ENCODE assay signal across 20 cellular contexts in the genomic region with DNA sequence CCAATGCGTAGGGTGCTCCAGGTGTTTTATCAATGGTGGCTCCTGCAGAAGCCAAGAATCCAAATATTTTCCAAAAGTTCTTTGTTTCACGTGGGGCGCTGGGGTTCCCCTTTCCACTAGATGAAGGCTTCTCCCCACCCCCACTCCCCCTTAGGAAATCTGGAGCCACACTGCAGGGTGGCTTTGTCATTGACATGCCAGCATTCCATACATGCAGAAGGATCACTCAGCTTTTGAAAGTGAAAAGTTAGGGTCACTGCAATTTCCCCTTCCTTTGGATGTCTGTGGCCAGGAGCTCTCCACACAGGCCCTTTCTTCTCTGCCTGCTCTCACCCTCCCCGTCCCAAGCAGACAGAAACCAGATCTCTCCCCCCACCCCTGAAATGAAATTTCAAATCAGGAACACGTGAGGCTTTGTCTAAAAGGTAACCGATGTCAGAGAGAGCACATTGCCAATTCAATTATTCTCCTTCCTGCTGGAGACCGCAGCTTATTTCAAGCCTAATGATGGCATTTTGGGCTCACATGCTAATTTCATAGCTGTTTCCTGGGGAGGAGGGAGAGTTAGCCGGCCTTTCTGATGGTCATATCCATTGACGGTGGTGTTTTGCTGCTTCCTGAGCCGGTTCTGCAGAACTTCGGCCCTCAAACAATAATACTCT.
A peak's percentile ranks its signal among the peaks of the same experiment; 100 is the strongest.
DNase-seq lines count a peak whose midpoint lies in the region; ATAC-seq, FAIRE-seq and TF ChIP-seq lines count a peak whose summit lies in the region.
"Had no signal": no experiment of that assay in that cellular context is flagged by ENCODE, and none has a peak within 500 bp of the region (broad histone marks: within the 10 kb centered on the region; RNA-seq: fewer than 3 reads in every experiment).

No MANE protein-coding gene starts in this region.

- peak overlapping the region; percentile 39 for H3K18ac ChIP-seq in mesendoderm (ENCODE audit: low read length)

- H2BK5ac ChIP-seq in mesendoderm (ENCODE audit: low read length) = peak overlapping the region; percentile 36

- intact Hi-C loops in endothelial cell of umbilical vein (cut with micrococcal nuclease) = no loop called here
- intact Hi-C loops in lower lobe of right lung (cut with DNase I) = no loop called here

- no peak for TF ChIP-seq POLR2A in endothelial cell of umbilical vein (IDR thresholded peaks at IDR 0.05; ENCODE audit: low read depth, low read length)

- no CpG with 5 or more reads among the region's 11 CpGs for WGBS in mesendoderm (ENCODE audit: extremely low coverage, insufficient coverage, low lambda C conversion rate)

- peak overlapping the region; percentile 83 for H3K4ac ChIP-seq in mesendoderm (ENCODE audit: low read depth, low read length)

- no peaks in the 10 kb centered on the region for H3K79me1 ChIP-seq in mesendoderm (ENCODE audit: low read length)

- H3K79me2 ChIP-seq in endothelial cell of umbilical vein (ENCODE audit: control insufficient read depth, insufficient read depth, low read length) (no peaks in the 10 kb centered on the region), mesendoderm (ENCODE audit: control insufficient read depth, insufficient read depth, low read length) (no peaks in the 10 kb centered on the region)

- POLR2A ChIA-PET in endothelial cell of umbilical vein (lab: Charles Lee) = no interaction called here

- H2BK15ac ChIP-seq in mesendoderm (replicated peaks; ENCODE audit: low read depth) = no peak overlapping the region

- H3K4me1 ChIP-seq in BLaER1 (peaks cover 15% of the 10 kb centered on the region), HUES6 (ENCODE audit: control insufficient read depth, insufficient read depth, low read length) (peaks cover 18% of the 10 kb centered on the region), endothelial cell of umbilical vein (ENCODE audit: control insufficient read depth, extremely low read depth, insufficient read depth, low read length) (no peaks in the 10 kb centered on the region), mesendoderm (ENCODE audit: control insufficient read depth, low read depth, low read length) (peaks cover 3% of the 10 kb centered on the region), lower lobe of right lung (no peaks in the 10 kb centered on the region)
- H3K4me1 ChIP-seq: A549 had no signal

- H4K20me1 ChIP-seq in BLaER1 (no peaks in the 10 kb centered on the region), endothelial cell of umbilical vein (replicated peaks; ENCODE audit: control insufficient read depth, extremely low read depth, insufficient read depth, low read length) (no peaks in the 10 kb centered on the region)

- FAIRE-seq in endothelial cell of umbilical vein (lab: Jason Lieb, UNC) = peak; percentile 18
- FAIRE-seq: A549, GM12878, GM18507 had no signal

- H2AK5ac ChIP-seq in mesendoderm (ENCODE audit: low read length) = no peak overlapping the region

- H3K4me3 ChIP-seq in BLaER1 (no peak overlapping the region), HUES6 (ENCODE audit: low read depth, low read length) (no peak overlapping the region; the same call in 1 of the 2 replicates), endothelial cell of umbilical vein (replicated peaks in 1 of 3; ENCODE audit: insufficient read depth in 1 of 3, low read depth in 1 of 3, low read length in 3 of 3) (no peak overlapping the region), mesendoderm (ENCODE audit: low read length) (no peak overlapping the region), lower lobe of right lung (no peak overlapping the region)
- H3K4me3 ChIP-seq: A549, GM12878 had no signal

- dilution Hi-C loops in endothelial cell of umbilical vein (cut with MboI; ENCODE audit: extremely low pct_ligation_motif_present, low sequenced_read_pairs) = no loop called here

- CTCF ChIA-PET in endothelial cell of umbilical vein (lab: Charles Lee) = interaction anchor here (1.5 kb wide), 1 partner anchor 10 kb away, joined by 5 read pairs; no protein-coding TSS in a partner anchor

- H2AFZ ChIP-seq in endothelial cell of umbilical vein (ENCODE audit: low read depth, low read length) = no peak overlapping the region

- TF ChIP-seq CTCF in endothelial cell of umbilical vein (IDR thresholded peaks at IDR 0.05; ENCODE audit: extremely low read depth in 1 of 2, insufficient read depth in 1 of 2, low read depth in 1 of 2, low read length in 2 of 2) (no peak), lower lobe of right lung (IDR thresholded peaks at IDR 0.05) (no peak)

- no peak overlapping the region for H4K5ac ChIP-seq in mesendoderm (ENCODE audit: low read length)

- H3K9me3 ChIP-seq in BLaER1 = peaks cover 28% of the 10 kb centered on the region
- peaks cover 55% of the 10 kb centered on the region for H3K9me3 ChIP-seq in HUES6 (ENCODE audit: control insufficient read depth, insufficient read depth, low read depth, low read length)
- H3K9me3 ChIP-seq in endothelial cell of umbilical vein (replicated peaks; ENCODE audit: control insufficient read depth, insufficient read depth, low read length) = no peaks in the 10 kb centered on the region
- H3K9me3 ChIP-seq in lower lobe of right lung = peaks cover 8% of the 10 kb centered on the region

- H3K27ac ChIP-seq in BLaER1 (no peak overlapping the region), HUES6 (ENCODE audit: low read depth, low read length) (peak overlapping the region; percentile 78), endothelial cell of umbilical vein (ENCODE audit: insufficient read depth, low read depth, low read length) (no peak overlapping the region), mesendoderm (ENCODE audit: low read depth, low read length) (peak overlapping the region; percentile 41), lower lobe of right lung (no peak overlapping the region)
- H3K27ac ChIP-seq: A549 had no signal

- no peaks in the 10 kb centered on the region for H3K27me3 ChIP-seq in BLaER1
- no peaks in the 10 kb centered on the region for H3K27me3 ChIP-seq in HUES6 (ENCODE audit: control insufficient read depth, insufficient read depth, low read length)
- no peaks in the 10 kb centered on the region for H3K27me3 ChIP-seq in endothelial cell of umbilical vein (ENCODE audit: control insufficient read depth in 2 of 2, insufficient read depth in 2 of 2, low read length in 2 of 2)
- no peaks in the 10 kb centered on the region for H3K27me3 ChIP-seq in mesendoderm (ENCODE audit: insufficient read depth, low read length, poor library complexity)
- no peaks in the 10 kb centered on the region for H3K27me3 ChIP-seq in lower lobe of right lung (ENCODE audit: low read depth)

- H3K4me2 ChIP-seq in BLaER1 (peak overlapping the region; percentile 50), endothelial cell of umbilical vein (ENCODE audit: insufficient read depth, low read length) (no peak overlapping the region), mesendoderm (ENCODE audit: low read length) (no peak overlapping the region)
- H3K4me2 ChIP-seq: A549 had no signal

- H3K9ac ChIP-seq in BLaER1 (no peak overlapping the region), HUES6 (ENCODE audit: low read length) (peak overlapping the region; percentile 61), endothelial cell of umbilical vein (replicated peaks; ENCODE audit: extremely low read depth, insufficient read depth, low read length) (no peak overlapping the region), mesendoderm (ENCODE audit: low read length) (no peak overlapping the region)

- H3K56ac ChIP-seq in mesendoderm (ENCODE audit: low read length) = peak overlapping the region; percentile 8

- no peaks in the 10 kb centered on the region for H3K9me1 ChIP-seq in endothelial cell of umbilical vein (replicated peaks; ENCODE audit: control insufficient read depth, extremely low read depth, insufficient read depth, low read length)

- peak; percentile 7 for DNase-seq in endothelial cell of umbilical vein (ENCODE audit: low read depth, low spot score)
- peak; percentile 55 for DNase-seq in mesendoderm
- DNase-seq in SIG-M5 treated with dmso at 0.1 percent for 504 hours (lab: John Stamatoyannopoulos, UW; ENCODE audit: unreplicated experiment) = no peak
- no peak for DNase-seq in stimulated activated naive CD8-positive, alpha-beta T cell treated with anti-CD3 and anti-CD28 coated beads, Interleukin-15, Interleukin-2, amounts not matched to agents 100 U/mL and 50 U/mL, for 24 hours
- no peak for DNase-seq in lower lobe of right lung
- DNase-seq: CD4-positive, CD25-positive, alpha-beta regulatory T cell; DMS53; NCI-H146; NCI-H2081 treated with DMSO at 0.1 percent for 48 hours; NCI-H345; NCI-H69; NK-92 treated with Interleukin-12 subunit alpha and Interleukin-12 subunit beta, amount 100 ng/mL, for 24 hours; Right ventricle myocardium superior had no signal

- ATAC-seq in stimulated activated naive CD8-positive, alpha-beta T cell treated with anti-CD3 and anti-CD28 coated beads, Interleukin-15, Interleukin-2, amounts not matched to agents 100 U/mL and 50 U/mL, for 24 hours = no peak
- ATAC-seq in lower lobe of right lung = no peak
- ATAC-seq in GM21619 (IDR thresholded peaks at IDR 0.05; ENCODE audit: unreplicated experiment) = no peak
- ATAC-seq: A549, GM12878, Panc1 had no signal

- H3K23ac ChIP-seq in mesendoderm (ENCODE audit: low read length) = no peak overlapping the region

- H2BK120ac ChIP-seq in mesendoderm (ENCODE audit: low read depth, low read length) = peak overlapping the region; percentile 96

- H3K36me3 ChIP-seq in BLaER1 (no peaks in the 10 kb centered on the region), HUES6 (ENCODE audit: control insufficient read depth, insufficient read depth, low read length) (peaks cover 5% of the 10 kb centered on the region; the same call in 1 of the 2 replicates), endothelial cell of umbilical vein (ENCODE audit: control insufficient read depth in 2 of 2, extremely low read depth in 1 of 2, insufficient read depth in 2 of 2, low read length in 2 of 2) (no peaks in the 10 kb centered on the region), mesendoderm (ENCODE audit: control insufficient read depth, insufficient read depth, low read length) (no peaks in the 10 kb centered on the region), lower lobe of right lung (no peaks in the 10 kb centered on the region)

- BruUV-seq in endothelial cell of umbilical vein (replicated peaks; lab: Mats Ljungman, UMichigan) = no TSS peak

- no peak overlapping the region for H4K8ac ChIP-seq in mesendoderm (ENCODE audit: low read depth, low read length)

TF ChIP-seq in endothelial cell of umbilical vein, 7 proteins besides CTCF, POLR2A, EP300 and RAD21 (continues in another document):
- no peak for TF ChIP-seq EZH2 (IDR thresholded peaks at IDR 0.05; ENCODE audit: borderline replicate concordance, low read depth, low read length, severe bottlenecking)
- no peak for TF ChIP-seq POLR2AphosphoS5 (IDR thresholded peaks at IDR 0.05; ENCODE audit: insufficient read depth, low read depth, low read length)
- TF ChIP-seq MYC (IDR thresholded peaks at IDR 0.05; ENCODE audit: low read depth, low read length) = no peak
- TF ChIP-seq JUN (IDR thresholded peaks at IDR 0.05; ENCODE audit: borderline replicate concordance, insufficient read depth, insufficient read length, low read depth) = no peak
- no peak for TF ChIP-seq GATA2 (IDR thresholded peaks at IDR 0.05; ENCODE audit: insufficient read depth, insufficient read length, low read depth, low read length)
- TF ChIP-seq, protein P1, sequence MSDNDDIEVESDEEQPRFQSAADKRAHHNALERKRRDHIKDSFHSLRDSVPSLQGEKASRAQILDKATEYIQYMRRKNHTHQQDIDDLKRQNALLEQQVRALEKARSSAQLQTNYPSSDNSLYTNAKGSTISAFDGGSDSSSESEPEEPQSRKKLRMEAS (IDR thresholded peaks at IDR 0.05; ENCODE audit: insufficient read depth, insufficient read length) = no peak

Comparison
In these comparisons a context has a peak if more than half of its experiments do, and no peak if none do; other contexts are left out.
1. H3K27ac ChIP-seq: peak in HUES6 (single experiment) and mesendoderm (single experiment); none in BLaER1 (single experiment), endothelial cell of umbilical vein (single experiment) and lower lobe of right lung (single experiment).
2. DNase-seq: peak in endothelial cell of umbilical vein (single experiment) and mesendoderm (single experiment); none in SIG-M5 treated with dmso at 0.1 percent for 504 hours (single experiment), stimulated activated naive CD8-positive, alpha-beta T cell treated with anti-CD3 and anti-CD28 coated beads, Interleukin-15, Interleukin-2, amounts not matched to agents 100 U/mL and 50 U/mL, for 24 hours (single experiment) and lower lobe of right lung (single experiment).